In the genomic region with DNA sequence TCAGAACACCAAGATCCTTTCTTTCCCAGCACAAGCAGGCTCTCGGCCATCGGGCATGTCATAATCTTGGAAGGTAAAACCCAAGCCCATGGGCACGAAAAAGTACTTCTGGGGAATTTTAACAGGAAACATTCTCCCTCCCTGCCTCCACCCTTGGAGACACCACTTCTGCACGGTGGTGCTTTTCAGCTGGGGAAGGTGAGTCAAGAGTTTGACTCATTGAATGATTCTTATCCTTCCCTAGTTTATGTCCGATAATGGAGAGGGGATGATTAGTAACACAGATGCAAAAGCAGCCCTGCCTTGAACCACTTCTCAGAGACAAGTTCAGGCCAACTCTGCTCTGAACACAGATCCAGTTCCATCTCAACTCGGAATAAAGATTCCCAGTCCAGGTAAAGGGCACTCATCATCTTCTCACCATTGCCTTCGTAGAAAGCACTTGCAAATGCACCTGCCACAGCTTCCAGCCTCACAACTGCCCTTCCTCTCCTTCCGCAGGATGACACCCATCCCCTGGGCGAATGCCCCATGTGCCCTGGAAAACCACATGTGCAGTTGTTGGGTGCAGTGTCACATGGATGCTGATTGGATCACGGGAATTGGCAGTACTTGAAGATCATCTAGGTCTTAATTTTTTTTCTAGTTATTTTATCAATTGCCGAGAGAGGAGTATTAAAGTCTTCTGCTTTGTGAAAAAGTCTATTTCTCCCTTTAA, we compare ENCODE assay signal across 25 cellular contexts.
A peak's percentile ranks its signal among the peaks of the same experiment; 100 is the strongest.
DNase-seq lines count a peak whose midpoint lies in the region; ATAC-seq and TF ChIP-seq lines count a peak whose summit lies in the region.
"Had no signal": no experiment of that assay in that cellular context is flagged by ENCODE, and none has a peak within 500 bp of the region (broad histone marks: within the 10 kb centered on the region; RNA-seq: fewer than 3 reads in every experiment).

No MANE protein-coding gene starts in this region.

- H3K9me2 ChIP-seq in PC-3 (replicated peaks; ENCODE audit: low read length), result no peaks in the 10 kb centered on the region

- H3K4me1 ChIP-seq in PC-3 (ENCODE audit: insufficient read depth, low read length) (peaks cover 12% of the 10 kb centered on the region), skeletal muscle satellite cell (ENCODE audit: control insufficient read depth, insufficient read depth, low read length) (peaks cover 34% of the 10 kb centered on the region)
- H3K4me1 ChIP-seq: A549, body of pancreas had no signal

- H4K20me1 ChIP-seq in PC-3 (ENCODE audit: low read length), result no peaks in the 10 kb centered on the region

- no TSS peak for BruUV-seq in PC-3 (replicated peaks; lab: Mats Ljungman, UMichigan)

- peak; percentile 38 for DNase-seq in cardiac septum (ENCODE audit: low spot score)
- DNase-seq in Right ventricle myocardium superior, result no peak
- peak; percentile 62 for DNase-seq in PC-3
- DNase-seq in epithelial cell of esophagus (ENCODE audit: low read depth), result peak; percentile 85
- no peak for DNase-seq in GM20000 (ENCODE audit: low spot score)
- DNase-seq: activated CD4-positive, alpha-beta T cell treated with anti-CD3 and anti-CD28 coated beads for 36 hours; activated CD8-positive, alpha-beta memory T cell treated with anti-CD3 and anti-CD28 coated beads, Interleukin-2, amount 10 ng/mL, durations not matched to agents 7 days and 5 days; activated naive CD8-positive, alpha-beta T cell treated with anti-CD3 and anti-CD28 coated beads, Interleukin-2, amount 10 ng/mL, durations not matched to agents 7 days and 5 days; body of pancreas; C1 segment of cervical spinal cord; H9; NCI-H1105; NCI-H2081 treated with DMSO at 0.1 percent for 48 hours; NCI-H446; retina; substantia nigra; T-cell had no signal

- H3K79me2 ChIP-seq in PC-3 (ENCODE audit: low read length), result no peaks in the 10 kb centered on the region

- no peak for TF ChIP-seq CTCF in PC-3 (conservative IDR thresholded peaks at IDR 0.05; ENCODE audit: low read depth, low read length)
- no peak for TF ChIP-seq CTCF in epithelial cell of esophagus (IDR thresholded peaks at IDR 0.05; ENCODE audit: insufficient read depth, low read depth, low read length, missing control alignments)
- no peak for TF ChIP-seq CTCF in GM20000 (IDR thresholded peaks at IDR 0.05; ENCODE audit: extremely low read depth, missing control alignments)

- H3K27me3 ChIP-seq in PC-3 (ENCODE audit: low read length), result no peaks in the 10 kb centered on the region
- no peaks in the 10 kb centered on the region for H3K27me3 ChIP-seq in skeletal muscle satellite cell (ENCODE audit: control insufficient read depth, insufficient read depth, low read length)
- H3K27me3 ChIP-seq: body of pancreas had no signal

- H3K4me3 ChIP-seq in PC-3 (ENCODE audit: low read length) (no peak overlapping the region), epithelial cell of esophagus (ENCODE audit: low read length) (no peak overlapping the region), skeletal muscle satellite cell (ENCODE audit: low read length) (no peak overlapping the region)
- H3K4me3 ChIP-seq: A549, body of pancreas, coronary artery, GM12878, lung had no signal

- H3K9me3 ChIP-seq in PC-3 (ENCODE audit: low read length), result no peaks in the 10 kb centered on the region
- no peaks in the 10 kb centered on the region for H3K9me3 ChIP-seq in skeletal muscle satellite cell (replicated peaks; ENCODE audit: low read length)
- H3K9me3 ChIP-seq: body of pancreas had no signal

- no peak overlapping the region for H3K27ac ChIP-seq in PC-3 (ENCODE audit: low read length)
- H3K27ac ChIP-seq: A549, body of pancreas, coronary artery had no signal

- no peaks in the 10 kb centered on the region for H3F3A ChIP-seq in PC-3 (ENCODE audit: low read length, unreplicated experiment)

- intact Hi-C loops in cardiac septum (cut with DNase I), result loop anchor here (5.0 kb wide), 2 partner anchors 44 to 134 kb away; a partner anchor contains a TSS
- intact Hi-C loops in Right ventricle myocardium superior (cut with DNase I), result no loop called here
- intact Hi-C loops in PC-3 (cut with micrococcal nuclease), result no loop called here

- POLR2A ChIA-PET in PC-3 (lab: Charles Lee; ENCODE audit: unreplicated experiment), result no interaction called here

- no peak overlapping the region for H2AFZ ChIP-seq in PC-3 (ENCODE audit: low read length)

- H3K36me3 ChIP-seq in PC-3 (ENCODE audit: low read depth, low read length) (no peaks in the 10 kb centered on the region), skeletal muscle satellite cell (ENCODE audit: insufficient read depth, low read length) (no peaks in the 10 kb centered on the region)

- H3K9ac ChIP-seq in PC-3 (ENCODE audit: low read length) (no peak overlapping the region), skeletal muscle satellite cell (ENCODE audit: low read depth, low read length) (no peak overlapping the region)

- CTCF ChIA-PET in PC-3 (lab: Charles Lee), result no interaction called here

- ATAC-seq in Right ventricle myocardium superior (ENCODE audit: poor library complexity) (no peak), PC-3 (peak; percentile 71), HG02970 (IDR thresholded peaks at IDR 0.05; ENCODE audit: low FRiP score, unreplicated experiment) (no peak), HG03432 (IDR thresholded peaks at IDR 0.05; ENCODE audit: unreplicated experiment) (no peak)
- ATAC-seq: activated CD4-positive, alpha-beta T cell treated with anti-CD3 and anti-CD28 coated beads for 36 hours; activated CD8-positive, alpha-beta memory T cell treated with anti-CD3 and anti-CD28 coated beads, Interleukin-2, amount 10 ng/mL, durations not matched to agents 7 days and 5 days; body of pancreas; GM12878; Right ventricle myocardium inferior; T-cell had no signal

- H3K4me2 ChIP-seq in PC-3 (ENCODE audit: low read length) (peak overlapping the region; percentile 33), skeletal muscle satellite cell (ENCODE audit: low read length) (peak overlapping the region; percentile 15)
- H3K4me2 ChIP-seq: A549 had no signal

Comparison
In these comparisons a context has a peak if more than half of its experiments do, and no peak if none do; other contexts are left out.
1. DNase-seq: peak in cardiac septum (single experiment), PC-3 (single experiment) and epithelial cell of esophagus (single experiment); none in Right ventricle myocardium superior (single experiment) and GM20000 (single experiment).